1 cellular context compared by ENCODE assay signal in the genomic region with DNA sequence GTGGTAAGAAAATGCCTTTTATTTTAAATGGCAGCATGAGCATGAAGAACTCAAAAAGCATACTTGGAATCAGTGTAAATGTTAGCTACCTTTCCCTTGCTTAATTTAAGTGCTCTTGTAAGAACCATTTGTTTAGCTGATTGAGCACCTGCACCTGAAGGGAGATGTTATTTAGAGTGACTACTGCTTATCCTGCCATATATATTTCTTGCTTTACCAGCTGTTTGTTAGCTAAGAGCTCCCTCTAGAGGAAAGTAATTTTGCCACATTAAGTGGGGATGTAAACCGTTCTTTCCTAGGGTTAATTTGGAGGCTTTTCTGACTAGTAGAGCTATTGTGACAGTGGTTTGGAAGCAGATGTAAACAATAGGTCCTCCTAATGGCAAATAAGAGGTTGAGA.
TF ChIP-seq lines count a peak whose summit lies in the region.

No MANE protein-coding gene starts in this region.

TF ChIP-seq in HepG2, 621 proteins besides CTCF, POLR2A, EP300 and RAD21:
- TF ChIP-seq STAG1 (CRISPR knock-in tag; IDR thresholded peaks at IDR 0.05) = peak; percentile 29
TF ChIP-seq in HepG2: peak in this region for 1; not testable (repeated sequence) for 620.
